Comparison of ENCODE assay signal across 6 cellular contexts in the genomic region with DNA sequence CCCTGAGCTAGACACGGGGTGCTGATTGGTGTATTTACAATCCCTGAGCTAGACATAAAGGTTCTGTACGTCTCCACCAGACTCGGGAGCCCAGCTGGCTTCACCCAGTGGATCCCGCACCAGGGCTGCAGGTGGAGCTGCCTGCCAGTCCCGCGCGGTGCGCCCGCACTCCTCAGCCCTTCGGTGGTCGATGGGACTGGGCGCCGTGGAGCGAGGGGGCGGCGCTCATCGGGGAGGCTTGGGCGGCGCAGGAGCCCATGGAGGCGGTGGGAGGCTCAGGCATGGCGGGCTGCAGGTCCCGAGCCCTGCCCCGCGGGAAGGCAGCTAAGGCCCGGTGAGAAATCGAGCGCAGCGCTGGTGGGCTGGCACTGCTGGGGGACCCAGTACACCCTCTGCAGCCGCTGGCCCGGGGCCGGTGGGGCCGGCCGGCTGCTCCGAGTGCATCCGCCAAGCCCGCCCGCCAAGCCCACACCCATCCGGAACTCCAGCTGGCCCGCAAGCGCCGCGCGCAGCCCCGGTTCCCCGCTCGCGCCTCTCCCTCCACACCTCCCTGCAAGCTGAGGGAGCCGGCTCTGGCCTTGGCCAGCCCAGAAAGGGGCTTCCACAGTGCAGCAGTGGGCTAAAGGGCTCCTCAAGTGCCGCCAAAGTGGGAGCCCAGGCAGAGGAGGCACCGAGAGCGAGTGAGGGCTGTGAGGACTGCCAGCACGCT. TPM values are rescaled to one million over a fixed set of nuclear protein-coding genes. Genes with fewer than 3 reads are reported as not detected.
"Had no signal": no experiment of that assay in that cellular context is flagged by ENCODE, and none has a peak within 500 bp of the region (broad histone marks: within the 10 kb centered on the region; RNA-seq: fewer than 3 reads in every experiment).

No MANE protein-coding gene starts in this region.

RNA-seq across cellular contexts. Expression of a gene that starts 14.5 kb away (rescaled TPM):
- total RNA-seq: K562, M059J, PC-3, Peyer's patch, SJCRH30, SK-MEL-5 had no signal
- polyA plus RNA-seq: K562 had no signal
